ENCODE assay signal across 8 cellular contexts in genomic region chr10:70528726-70529362, GRCh38. TPM values are rescaled to one million over a fixed set of nuclear protein-coding genes. Genes with fewer than 3 reads are reported as not detected.
DNase-seq lines count a peak whose midpoint lies in the region; ATAC-seq and TF ChIP-seq lines count a peak whose summit lies in the region.

No MANE protein-coding gene starts in this region.

- intact Hi-C loops in left lung (cut with DNase I), result no loop called here
- intact Hi-C loops in CD4-positive, alpha-beta T cell (cut with DNase I, micrococcal nuclease), result no loop called here

- H3K4me3 ChIP-seq in astrocyte of the spinal cord (ENCODE audit: low read depth, low read length) (no peak overlapping the region), left lung (no peak overlapping the region)

- DNase-seq in Daoy (ENCODE audit: low read depth), result peak; percentile 56
- DNase-seq in HT1080 (ENCODE audit: low read depth), result peak; percentile 67
- DNase-seq in astrocyte of the spinal cord (ENCODE audit: low read depth, low spot score), result peak; percentile 42
- no peak for DNase-seq in left lung
- no peak for DNase-seq in stimulated activated CD4-positive, alpha-beta T cell treated with anti-CD3 and anti-CD28 coated beads, Interleukin-4, amount 100 ng/mL, for 1 hour
- no peak for DNase-seq in CD4-positive, alpha-beta T cell

- no peak overlapping the region for H3K4me3 Mint-ChIP-seq in CD4-positive, alpha-beta T cell

- H3K27me3 Mint-ChIP-seq in CD4-positive, alpha-beta T cell, result no peaks in the 10 kb centered on the region

- ATAC-seq in left lung (peak; percentile 38), HG02852 (IDR thresholded peaks at IDR 0.05; ENCODE audit: unreplicated experiment) (no peak), GM19452 (IDR thresholded peaks at IDR 0.05; ENCODE audit: unreplicated experiment) (no peak)
- ATAC-seq in CD4-positive, alpha-beta T cell (ENCODE audit: poor library complexity), result no peak

- no peaks in the 10 kb centered on the region for H3K9me3 Mint-ChIP-seq in CD4-positive, alpha-beta T cell

- H3K9me3 ChIP-seq in left lung, result no peaks in the 10 kb centered on the region
- no peaks in the 10 kb centered on the region for H3K9me3 ChIP-seq in CD4-positive, alpha-beta T cell (ENCODE audit: control insufficient read depth, low read length)

- TF ChIP-seq CTCF in astrocyte of the spinal cord (IDR thresholded peaks at IDR 0.05; ENCODE audit: low read depth, low read length), result no peak
- TF ChIP-seq CTCF in left lung (IDR thresholded peaks at IDR 0.05), result no peak
- TF ChIP-seq CTCF in CD4-positive, alpha-beta T cell (IDR thresholded peaks at IDR 0.05), result no peak

- no peaks in the 10 kb centered on the region for H3K36me3 Mint-ChIP-seq in CD4-positive, alpha-beta T cell (ENCODE audit: low read depth)

- H3K4me1 ChIP-seq in left lung, result no peaks in the 10 kb centered on the region

- POLR2A ChIA-PET in CD4-positive, alpha-beta T cell (lab: Charles Lee), result no interaction called here

- H3K4me1 Mint-ChIP-seq in CD4-positive, alpha-beta T cell (ENCODE audit: low read depth), result no peaks in the 10 kb centered on the region

- no peak overlapping the region for H3K27ac Mint-ChIP-seq in CD4-positive, alpha-beta T cell

- no peaks in the 10 kb centered on the region for H3K36me3 ChIP-seq in left lung

- CTCF ChIA-PET in CD4-positive, alpha-beta T cell (lab: Charles Lee), result no interaction called here

- H3K27ac ChIP-seq in left lung, result no peak overlapping the region
- H3K27ac ChIP-seq in CD4-positive, alpha-beta T cell (ENCODE audit: low read depth, low read length), result no peak overlapping the region

- H3K27me3 ChIP-seq in left lung, result no peaks in the 10 kb centered on the region
- no peaks in the 10 kb centered on the region for H3K27me3 ChIP-seq in CD4-positive, alpha-beta T cell (ENCODE audit: control insufficient read depth, insufficient read depth, low read length)

- in situ Hi-C loops in astrocyte of the spinal cord (cut with HindIII; ENCODE audit: low sequenced_read_pairs), result no loop called here

RNA-seq across cellular contexts. Expression of gene PALD1, which starts 50.3 kb away (rescaled TPM):
- 0.92 and 1.9 TPM in 2 replicates for total RNA-seq in Daoy (2014; rRNA removed; shearing (Covaris generic))
- total RNA-seq in HT1080 (2014; rRNA removed; shearing (Covaris generic)), result 1.4 and 1.8 TPM in 2 replicates
- polyA plus RNA-seq in HT1080 (2015; cell fraction: cytosol; rRNA removed), result 0.05 TPM in 1 of 2 replicates, not detected in the other
- polyA plus RNA-seq in HT1080 (2015; cell fraction: nucleus; rRNA removed), result 0.03 TPM in 1 of 2 replicates, not detected in the other
- total RNA-seq in left lung, result 10 to 100 TPM; 10.1 to 10.8 TPM
- under 1 TPM; 0.36 to 0.44 TPM for total RNA-seq in CD4-positive, alpha-beta T cell

Comparison
In these comparisons a context has a peak if more than half of its experiments do, and no peak if none do; other contexts are left out.
1. DNase-seq: peak in Daoy (single experiment), HT1080 (single experiment) and astrocyte of the spinal cord (single experiment); none in left lung (0 of 2), stimulated activated CD4-positive, alpha-beta T cell treated with anti-CD3 and anti-CD28 coated beads, Interleukin-4, amount 100 ng/mL, for 1 hour (single experiment) and CD4-positive, alpha-beta T cell (0 of 10).